In genomic region chr20:23094927-23095326, GRCh38 we compare ENCODE assay signal across 1 cellular context.
A peak's percentile ranks its signal among the peaks of the same experiment; 100 is the strongest.
TF ChIP-seq lines count a peak whose summit lies in the region.

No MANE protein-coding gene starts in this region.

TF ChIP-seq in endothelial cell of umbilical vein, 7 proteins besides CTCF, POLR2A, EP300 and RAD21:
- TF ChIP-seq POLR2AphosphoS5 (IDR thresholded peaks at IDR 0.05; ENCODE audit: insufficient read depth, low read depth, low read length), result no peak
- TF ChIP-seq FOS (IDR thresholded peaks at IDR 0.05; ENCODE audit: borderline replicate concordance, insufficient read depth, low read length), result peak; percentile 29
- TF ChIP-seq MAX (IDR thresholded peaks at IDR 0.05; ENCODE audit: insufficient read depth, insufficient read length), result no peak
